Comparison of ENCODE assay signal across 12 cellular contexts in genomic region chr2:176078440-176079284, GRCh38. TPM values are rescaled to one million over a fixed set of nuclear protein-coding genes. Genes with fewer than 3 reads are reported as not detected.
DNase-seq lines count a peak whose midpoint lies in the region; ATAC-seq and TF ChIP-seq lines count a peak whose summit lies in the region.
"Had no signal": no experiment of that assay in that cellular context is flagged by ENCODE, and none has a peak within 500 bp of the region (broad histone marks: within the 10 kb centered on the region; RNA-seq: fewer than 3 reads in every experiment).

No MANE protein-coding gene starts in this region.

- POLR2A ChIA-PET in HCT116 (lab: Charles Lee): no interaction called here

- H3K4me3 Mint-ChIP-seq in activated naive CD8-positive, alpha-beta T cell treated with anti-CD3 and anti-CD28 coated beads, Interleukin-2, amount 50 U/mL, for 24 hours: peak overlapping the region; percentile 49
- peak overlapping the region; percentile 63 to 69 (median 68) for H3K4me3 Mint-ChIP-seq in nephron

- RAD21 ChIA-PET in HCT116 (lab: Charles Lee; ENCODE audit: low non-redundant PET in 1 of 2, low total read pairs in 2 of 2, uncharacterized antibody in 2 of 2, unreplicated experiment in 2 of 2): no interaction called here

- H3K9me3 ChIP-seq in HCT116 (ENCODE audit: control insufficient read depth in 1 of 2, insufficient read depth in 1 of 2, low read depth in 1 of 2, low read length in 2 of 2): no peaks in the 10 kb centered on the region; a peak in 1 of 4 replicates
- H3K9me3 ChIP-seq: left lung had no signal

- H3K9me3 Mint-ChIP-seq in activated naive CD8-positive, alpha-beta T cell treated with anti-CD3 and anti-CD28 coated beads, Interleukin-2, amount 50 U/mL, for 24 hours: peaks cover 32% of the 10 kb centered on the region
- H3K9me3 Mint-ChIP-seq in nephron: peaks cover 3% of the 10 kb centered on the region

- peaks cover 26% of the 10 kb centered on the region for H3K36me3 Mint-ChIP-seq in activated naive CD8-positive, alpha-beta T cell treated with anti-CD3 and anti-CD28 coated beads, Interleukin-2, amount 50 U/mL, for 24 hours (ENCODE audit: low read depth)
- H3K36me3 Mint-ChIP-seq in nephron (ENCODE audit: low read depth): no peaks in the 10 kb centered on the region

- TF ChIP-seq POLR2A in HCT116 (IDR thresholded peaks at IDR 0.05; ENCODE audit: borderline replicate concordance, extremely low read depth, insufficient read depth, insufficient read length): no peak

- peaks cover 24% of the 10 kb centered on the region for H3K4me1 Mint-ChIP-seq in activated naive CD8-positive, alpha-beta T cell treated with anti-CD3 and anti-CD28 coated beads, Interleukin-2, amount 50 U/mL, for 24 hours
- peaks cover 29% of the 10 kb centered on the region for H3K4me1 Mint-ChIP-seq in nephron

- no peaks in the 10 kb centered on the region for H3K79me2 ChIP-seq in HCT116 (ENCODE audit: insufficient read depth, low read length)

- no peaks in the 10 kb centered on the region for H3K4me1 ChIP-seq in HCT116 (ENCODE audit: control insufficient read depth in 1 of 2, insufficient read depth in 2 of 2, low read length in 2 of 2)

- no peak for TF ChIP-seq CTCF in HCT116 (IDR thresholded peaks at IDR 0.05 in 2 of 3, conservative IDR thresholded peaks at IDR 0.05 in 1 of 3; ENCODE audit: borderline replicate concordance in 1 of 3, insufficient read depth in 1 of 3, low read depth in 2 of 3, low read length in 2 of 3)
- TF ChIP-seq CTCF in nephron (IDR thresholded peaks at IDR 0.05; ENCODE audit: unreplicated experiment in 3 of 3): no peak

- no peak for ATAC-seq in HCT116
- no peak for ATAC-seq in activated naive CD8-positive, alpha-beta T cell treated with anti-CD3 and anti-CD28 coated beads, Interleukin-2, amount 50 U/mL, for 24 hours
- ATAC-seq in HG03342 (IDR thresholded peaks at IDR 0.05; ENCODE audit: unreplicated experiment): no peak
- no peak for ATAC-seq in GM19397 (IDR thresholded peaks at IDR 0.05; ENCODE audit: unreplicated experiment)
- ATAC-seq: left lung had no signal

- DNase-seq in NCI-H1417 (lab: John Stamatoyannopoulos, UW): peak; percentile 36 to 69 (median 65)
- no peak for DNase-seq in NCI-H1417 treated with DMSO at 0.1 percent for 48 hours (lab: John Stamatoyannopoulos, UW)
- no peak for DNase-seq in HCT116 (ENCODE audit: low read depth, low spot score)
- DNase-seq in activated naive CD8-positive, alpha-beta T cell treated with anti-CD3 and anti-CD28 coated beads, Interleukin-2, amount 50 U/mL, for 24 hours: no peak
- no peak for DNase-seq in Kasumi-1 (lab: John Stamatoyannopoulos, UW)
- DNase-seq: left lung, NCI-H1105 had no signal

- intact Hi-C loops in HCT116 (cut with micrococcal nuclease): no loop called here

- H3K36me3 ChIP-seq in HCT116 (ENCODE audit: control insufficient read depth in 1 of 2, insufficient read depth in 2 of 2, low read length in 2 of 2): no peaks in the 10 kb centered on the region
- H3K36me3 ChIP-seq: left lung had no signal

- peak overlapping the region; percentile 12 for H2AFZ ChIP-seq in HCT116 (ENCODE audit: low read depth, low read length, poor library complexity, severe bottlenecking)

- H3K4me3 ChIP-seq in HCT116 (replicated peaks in 1 of 2; ENCODE audit: low read depth in 1 of 2, low read length in 2 of 2): no peak overlapping the region
- H3K4me3 ChIP-seq: left lung had no signal

- CTCF ChIA-PET in HCT116 (lab: Charles Lee): interaction anchor here (2.5 kb wide), 1 partner anchor 388 kb away, joined by 14 read pairs; no protein-coding TSS in a partner anchor

- BruUV-seq in HCT116 (replicated peaks; lab: Mats Ljungman, UMichigan): no TSS peak

- no peak for TF ChIP-seq RAD21 in HCT116 (IDR thresholded peaks at IDR 0.05; ENCODE audit: low read depth)

- no peaks in the 10 kb centered on the region for H3K27me3 ChIP-seq in HCT116 (ENCODE audit: insufficient read depth, low read length)

- no peak overlapping the region for H3K27ac ChIP-seq in HCT116 (ENCODE audit: low read depth, low read length)
- H3K27ac ChIP-seq: 22Rv1, left lung had no signal

- no peaks in the 10 kb centered on the region for H4K20me1 ChIP-seq in HCT116 (ENCODE audit: insufficient read depth)

- H3K9ac ChIP-seq in HCT116 (ENCODE audit: low read length): no peak overlapping the region

- peaks cover 81% of the 10 kb centered on the region for H3K27me3 Mint-ChIP-seq in activated naive CD8-positive, alpha-beta T cell treated with anti-CD3 and anti-CD28 coated beads, Interleukin-2, amount 50 U/mL, for 24 hours
- peaks cover 97% of the 10 kb centered on the region for H3K27me3 Mint-ChIP-seq in nephron (ENCODE audit: low read depth)

- H3K9me2 ChIP-seq in HCT116 (ENCODE audit: insufficient read depth): no peaks in the 10 kb centered on the region

- H3K27ac Mint-ChIP-seq in activated naive CD8-positive, alpha-beta T cell treated with anti-CD3 and anti-CD28 coated beads, Interleukin-2, amount 50 U/mL, for 24 hours: peak overlapping the region; percentile 71
- no peak overlapping the region for H3K27ac Mint-ChIP-seq in nephron

- H3K4me2 ChIP-seq in HCT116 (ENCODE audit: low read length): no peak overlapping the region

TF ChIP-seq in HCT116, 20 proteins besides CTCF, POLR2A, EP300 and RAD21:
- TF ChIP-seq YY1 (IDR thresholded peaks at IDR 0.05; ENCODE audit: extremely low read depth, insufficient replicate concordance, low read depth, low read length) (no peak), POLR2AphosphoS5 (IDR thresholded peaks at IDR 0.05; ENCODE audit: low read depth, low read length) (no peak), ZBTB33 (IDR thresholded peaks at IDR 0.05; ENCODE audit: extremely low read depth, insufficient replicate concordance, low read length) (no peak), TCF7L2 (IDR thresholded peaks at IDR 0.05; ENCODE audit: borderline replicate concordance, extremely low read depth, insufficient read depth, insufficient read length) (no peak)

RNA-seq across cellular contexts. Expression of gene EVX2, which starts 5.1 kb away (rescaled TPM):
- not detected for total RNA-seq in HCT116 (2021; ENCODE audit: unreplicated experiment)
- 0.01 TPM in 1 of 2 replicates, not detected in the other for polyA plus RNA-seq in HCT116 (2012)
- total RNA-seq: left lung, RPMI7951 had no signal

RNA-seq across cellular contexts. Expression of gene HOXD13, which starts 13.9 kb away (rescaled TPM):
- not detected for total RNA-seq in HCT116 (2021; ENCODE audit: unreplicated experiment)
- not detected in 2 replicates for polyA plus RNA-seq in HCT116 (2012)
- total RNA-seq: left lung had no signal

RNA-seq across cellular contexts. Expression of gene HOXD12, which starts 20.9 kb away (rescaled TPM):
- 0.27 TPM for total RNA-seq in HCT116 (2021; ENCODE audit: unreplicated experiment)
- polyA plus RNA-seq in HCT116 (2012): 0.05 TPM in 1 of 2 replicates, not detected in the other
- total RNA-seq: left lung, RPMI7951 had no signal

RNA-seq across cellular contexts. Expression of gene HOXD11, which starts 28.4 kb away (rescaled TPM):
- total RNA-seq in HCT116 (2021; ENCODE audit: unreplicated experiment): not detected
- not detected in 2 replicates for polyA plus RNA-seq in HCT116 (2012)
- total RNA-seq: left lung, RPMI7951 had no signal

RNA-seq across cellular contexts. Expression of gene HOXD10, which starts 37.9 kb away (rescaled TPM):
- total RNA-seq in HCT116 (2021; ENCODE audit: unreplicated experiment): not detected
- polyA plus RNA-seq in HCT116 (2012): 0.09 TPM in 1 of 2 replicates, not detected in the other
- total RNA-seq: RPMI7951 had no signal

Comparison
In these comparisons a context has a peak if more than half of its experiments do, and no peak if none do; other contexts are left out.
1. DNase-seq: peak in NCI-H1417 (3 of 3); none in NCI-H1417 treated with DMSO at 0.1 percent for 48 hours (single experiment), HCT116 (single experiment), activated naive CD8-positive, alpha-beta T cell treated with anti-CD3 and anti-CD28 coated beads, Interleukin-2, amount 50 U/mL, for 24 hours (single experiment) and Kasumi-1 (0 of 2).